Comparison of ENCODE assay signal across 19 cellular contexts in genomic region chr2:54803783-54804758, GRCh38.
DNase-seq lines count a peak whose midpoint lies in the region; ATAC-seq and TF ChIP-seq lines count a peak whose summit lies in the region.
"Had no signal": no experiment of that assay in that cellular context is flagged by ENCODE, and none has a peak within 500 bp of the region (broad histone marks: within the 10 kb centered on the region; RNA-seq: fewer than 3 reads in every experiment).

No MANE protein-coding gene starts in this region.

- peak; percentile 88 for ATAC-seq in esophagus mucosa
- no peak for ATAC-seq in GM18519 (IDR thresholded peaks at IDR 0.05; ENCODE audit: low FRiP score, unreplicated experiment)
- no peak for ATAC-seq in GM19023 (IDR thresholded peaks at IDR 0.05; ENCODE audit: unreplicated experiment)
- ATAC-seq in GM21526 (IDR thresholded peaks at IDR 0.05; ENCODE audit: low FRiP score, unreplicated experiment), result no peak
- ATAC-seq: GM12878; heart right ventricle; naive thymus-derived CD4-positive, alpha-beta T cell had no signal

- H3K27ac ChIP-seq in WERI-Rb-1, result no peak overlapping the region
- H3K27ac ChIP-seq: heart right ventricle, parathyroid adenoma, PC-9, skin epidermis, vagina had no signal

- no peaks in the 10 kb centered on the region for H3K9me3 ChIP-seq in WERI-Rb-1 (ENCODE audit: severe bottlenecking)
- H3K9me3 ChIP-seq: vagina had no signal

- no peak overlapping the region for H3K4me3 ChIP-seq in WERI-Rb-1 (ENCODE audit: low read depth, low read length)
- H3K4me3 ChIP-seq: GM12878, heart right ventricle, PC-9, skin epidermis, vagina had no signal

- H3K36me3 ChIP-seq in WERI-Rb-1, result no peaks in the 10 kb centered on the region
- H3K36me3 ChIP-seq: heart right ventricle, vagina had no signal

- TF ChIP-seq CTCF in WERI-Rb-1 (IDR thresholded peaks at IDR 0.05; ENCODE audit: low read depth, low read length), result no peak

- H3K27me3 ChIP-seq in WERI-Rb-1 (ENCODE audit: insufficient read depth, low read depth, severe bottlenecking), result no peaks in the 10 kb centered on the region
- H3K27me3 ChIP-seq: heart right ventricle, vagina had no signal

- DNase-seq in DMS 273 (lab: John Stamatoyannopoulos, UW; ENCODE audit: unreplicated experiment) (peak; percentile 93), NCI-H1105 (lab: John Stamatoyannopoulos, UW) (peak; percentile 7), SK-N-DZ (ENCODE audit: low spot score) (peak; percentile 28), WERI-Rb-1 (no peak)
- DNase-seq: activated T-cell treated with anti-CD3 and anti-CD28 coated beads, Interleukin-2, amount 50 U/mL, for 24 hours; heart right ventricle; NCI-H1092; NCI-H226; PC-9; stimulated activated CD4-positive, alpha-beta T cell treated with anti-CD3 and anti-CD28 coated beads, Interleukin-4, amount 100 ng/mL, for 24 hours had no signal
